Comparison of ENCODE assay signal across 15 cellular contexts in genomic region chr10:58017719-58018367, GRCh38.
DNase-seq lines count a peak whose midpoint lies in the region; ATAC-seq and TF ChIP-seq lines count a peak whose summit lies in the region.
"Had no signal": no experiment of that assay in that cellular context is flagged by ENCODE, and none has a peak within 500 bp of the region (broad histone marks: within the 10 kb centered on the region; RNA-seq: fewer than 3 reads in every experiment).

No MANE protein-coding gene starts in this region.

- no peaks in the 10 kb centered on the region for H3K36me3 Mint-ChIP-seq in activated naive CD4-positive, alpha-beta T cell treated with anti-CD3 and anti-CD28 coated beads for 36 hours (ENCODE audit: low read depth)
- H3K36me3 Mint-ChIP-seq: activated naive CD8-positive, alpha-beta T cell; CD4-positive, CD25-positive, alpha-beta regulatory T cell had no signal

- H3K27ac Mint-ChIP-seq in activated naive CD4-positive, alpha-beta T cell treated with anti-CD3 and anti-CD28 coated beads for 36 hours, result no peak overlapping the region
- H3K27ac Mint-ChIP-seq: activated CD4-positive, alpha-beta memory T cell treated with anti-CD3 and anti-CD28 coated beads, Interleukin-2, amount 10 ng/mL, durations not matched to agents 7 days and 5 days; activated naive CD8-positive, alpha-beta T cell; CD4-positive, CD25-positive, alpha-beta regulatory T cell had no signal

- H3K4me1 Mint-ChIP-seq in activated naive CD4-positive, alpha-beta T cell treated with anti-CD3 and anti-CD28 coated beads for 36 hours (ENCODE audit: low read depth), result no peaks in the 10 kb centered on the region
- H3K4me1 Mint-ChIP-seq: CD4-positive, CD25-positive, alpha-beta regulatory T cell had no signal

- no peaks in the 10 kb centered on the region for H3K9me3 ChIP-seq in AG04450 (ENCODE audit: control insufficient read depth, insufficient read depth, low read length)
- H3K9me3 ChIP-seq: right atrium auricular region, tibial artery had no signal

- TF ChIP-seq CTCF in AG04450 (IDR thresholded peaks at IDR 0.05; ENCODE audit: low read depth, low read length) (peak; percentile 48), foreskin fibroblast (IDR thresholded peaks at IDR 0.05; ENCODE audit: low read depth, low read length) (peak; percentile 14)

- no peaks in the 10 kb centered on the region for H3K27me3 ChIP-seq in AG04450 (ENCODE audit: control insufficient read depth, insufficient read depth, low read length)
- no peaks in the 10 kb centered on the region for H3K27me3 ChIP-seq in H7 (ENCODE audit: control insufficient read depth, insufficient read depth, low read length)
- H3K27me3 ChIP-seq: right atrium auricular region, tibial artery had no signal

- CTCF ChIA-PET in AG04450 (lab: Charles Lee), result interaction anchor here (1.0 to 1.5 kb wide), 2 partner anchors 41 to 47 kb away, joined by 3 to 4 read pairs; no protein-coding TSS in a partner anchor
- CTCF ChIA-PET in activated naive CD4-positive, alpha-beta T cell treated with anti-CD3 and anti-CD28 coated beads for 36 hours (lab: Charles Lee), result no interaction called here

- intact Hi-C loops in activated naive CD4-positive, alpha-beta T cell treated with anti-CD3 and anti-CD28 coated beads for 36 hours (cut with micrococcal nuclease), result no loop called here

- H3K27ac ChIP-seq in AG04450 (ENCODE audit: low read depth, low read length), result peak overlapping the region; percentile 12
- H3K27ac ChIP-seq: right atrium auricular region, tibial artery had no signal

- peaks cover 2% of the 10 kb centered on the region for H3K9me3 Mint-ChIP-seq in activated naive CD4-positive, alpha-beta T cell treated with anti-CD3 and anti-CD28 coated beads for 36 hours

- H3K4me3 Mint-ChIP-seq in activated naive CD4-positive, alpha-beta T cell treated with anti-CD3 and anti-CD28 coated beads for 36 hours, result no peak overlapping the region
- H3K4me3 Mint-ChIP-seq: activated CD4-positive, alpha-beta memory T cell treated with anti-CD3 and anti-CD28 coated beads, Interleukin-2, amount 10 ng/mL, durations not matched to agents 7 days and 5 days; activated naive CD8-positive, alpha-beta T cell; CD4-positive, CD25-positive, alpha-beta regulatory T cell had no signal

- no peak for ATAC-seq in GM19463 (IDR thresholded peaks at IDR 0.05; ENCODE audit: unreplicated experiment)

- no peaks in the 10 kb centered on the region for H3K27me3 Mint-ChIP-seq in activated naive CD4-positive, alpha-beta T cell treated with anti-CD3 and anti-CD28 coated beads for 36 hours (ENCODE audit: low read depth)
- H3K27me3 Mint-ChIP-seq: CD4-positive, CD25-positive, alpha-beta regulatory T cell had no signal

- no peaks in the 10 kb centered on the region for H3K36me3 ChIP-seq in H7 (replicated peaks; ENCODE audit: control insufficient read depth, insufficient read depth, low read length)
- H3K36me3 ChIP-seq: right atrium auricular region, tibial artery had no signal

- H3K4me3 ChIP-seq in AG04450 (ENCODE audit: low read depth, low read length) (no peak overlapping the region), foreskin fibroblast (ENCODE audit: low read depth in 1 of 2, low read length in 2 of 2) (no peak overlapping the region), H7 (ENCODE audit: insufficient read depth, low read depth, low read length) (no peak overlapping the region)
- H3K4me3 ChIP-seq: right atrium auricular region, tibial artery had no signal

- DNase-seq in AG04450 (ENCODE audit: low read depth, low spot score) (peak; percentile 76), HS-5 (ENCODE audit: low read depth) (peak; percentile 83), amniotic epithelial cell (ENCODE audit: low read depth) (peak; percentile 93), foreskin fibroblast (peak; percentile 75 to 87), SKM-1 treated with dmso at 0.1 percent for 144 hours (lab: John Stamatoyannopoulos, UW; ENCODE audit: unreplicated experiment) (no peak), H7 (no peak)
- no peak for DNase-seq in activated naive CD4-positive, alpha-beta T cell treated with anti-CD3 and anti-CD28 coated beads for 36 hours
- DNase-seq: activated CD4-positive, alpha-beta memory T cell treated with anti-CD3 and anti-CD28 coated beads, Interleukin-2, amount 10 ng/mL, durations not matched to agents 7 days and 5 days; CD4-positive, CD25-positive, alpha-beta regulatory T cell; effector memory CD4-positive, alpha-beta T cell; NCI-H187 treated with DMSO at 0.1 percent for 48 hours; tibial artery had no signal

- POLR2A ChIA-PET in AG04450 (lab: Yijun Ruan, JAX), result no interaction called here

Comparison
In these comparisons a context has a peak if more than half of its experiments do, and no peak if none do; other contexts are left out.
1. DNase-seq: peak in AG04450 (single experiment), HS-5 (single experiment), amniotic epithelial cell (single experiment) and foreskin fibroblast (2 of 2); none in activated naive CD4-positive, alpha-beta T cell treated with anti-CD3 and anti-CD28 coated beads for 36 hours (single experiment), SKM-1 treated with dmso at 0.1 percent for 144 hours (single experiment) and H7 (single experiment).